In the genomic region with DNA sequence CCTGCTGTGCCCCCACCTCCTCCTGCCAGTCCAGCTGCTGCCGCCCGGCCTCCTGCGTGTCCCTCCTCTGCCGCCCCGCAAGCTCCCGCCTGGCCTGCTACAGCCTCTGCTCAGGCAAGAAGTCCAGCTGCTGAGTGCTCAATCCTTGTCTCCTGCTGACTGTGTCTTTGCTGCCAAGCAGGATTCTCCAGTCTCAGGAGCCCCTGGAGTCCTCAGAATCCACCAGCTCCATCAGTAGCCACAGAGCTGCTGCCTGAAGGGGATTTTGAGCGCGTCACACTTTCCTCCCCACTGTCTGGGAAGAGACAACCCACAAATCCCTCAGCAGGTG, we compare ENCODE assay signal across 1 cellular context.
TF ChIP-seq lines count a peak whose summit lies in the region.

No MANE protein-coding gene starts in this region.

TF ChIP-seq in H1, 55 proteins besides CTCF, POLR2A, EP300 and RAD21:
- no peak for TF ChIP-seq SIRT6 (IDR thresholded peaks at IDR 0.05; ENCODE audit: low read length)
- TF ChIP-seq CBX5 (IDR thresholded peaks at IDR 0.05; ENCODE audit: low read depth, low read length): no peak
- no peak for TF ChIP-seq SP4 (IDR thresholded peaks at IDR 0.05; ENCODE audit: low read length)
- no peak for TF ChIP-seq MAFK (IDR thresholded peaks at IDR 0.05; ENCODE audit: low read depth, low read length)
- TF ChIP-seq RFX5 (IDR thresholded peaks at IDR 0.05; ENCODE audit: borderline replicate concordance, low read depth, low read length): no peak
- TF ChIP-seq TEAD4 (IDR thresholded peaks at IDR 0.05; ENCODE audit: low read depth, low read length): no peak
- no peak for TF ChIP-seq SIN3A (conservative IDR thresholded peaks at IDR 0.05 in 1 of 2, IDR thresholded peaks at IDR 0.05 in 1 of 2; ENCODE audit: low read depth in 1 of 2, low read length in 2 of 2)
- TF ChIP-seq SP2 (IDR thresholded peaks at IDR 0.05; ENCODE audit: low read length): no peak
- no peak for TF ChIP-seq EZH2 (IDR thresholded peaks at IDR 0.05; ENCODE audit: low read depth, low read length, severe bottlenecking)
- TF ChIP-seq TCF12 (IDR thresholded peaks at IDR 0.05; ENCODE audit: low read depth, low read length): no peak
